In genomic region chr15:50862553-50862952, GRCh38 we compare ENCODE assay signal across 27 cellular contexts.
"Had no signal": no experiment of that assay in that cellular context is flagged by ENCODE, and none has a peak within 500 bp of the region (broad histone marks: within the 10 kb centered on the region; RNA-seq: fewer than 3 reads in every experiment).

No MANE protein-coding gene starts in this region.

- ATAC-seq: stimulated activated effector memory CD8-positive, alpha-beta T cell treated with anti-CD3 and anti-CD28 coated beads, Interleukin-12 subunit alpha, Interleukin-12 subunit beta, amount 100 ng/mL, for 72 hours; stimulated activated memory B cell treated with anti-CD40 and anti-IgM and Interleukin-4, amounts not matched to agents 10 μg/mL and 1 μg/mL and 100 μg/mL, for 72 hours; stimulated activated naive B cell treated with anti-CD40 and anti-IgM and Interleukin-4, amounts not matched to agents 10 μg/mL and 1 μg/mL and 100 μg/mL, for 72 hours; stimulated activated naive CD8-positive, alpha-beta T cell treated with anti-CD3 and anti-CD28 coated beads, Interleukin-15, amount 100 ng/mL, for 72 hours; stimulated activated naive CD8-positive, alpha-beta T cell treated with anti-CD3 and anti-CD28 coated beads, Interleukin-15, Interleukin-2, amounts not matched to agents 100 U/mL and 50 U/mL, for 24 hours; upper lobe of right lung had no signal

- H3K27ac ChIP-seq: stomach, suprapubic skin, testis, thoracic aorta, thyroid gland, tibial artery, tibial nerve, transverse colon, upper lobe of left lung, upper lobe of right lung, uterus, vagina had no signal

- H3K4me1 ChIP-seq: suprapubic skin, testis, tibial artery, upper lobe of left lung, upper lobe of right lung, uterus had no signal

- H3K4me3 ChIP-seq: stomach, suprapubic skin, testis, thoracic aorta, thyroid gland, tibial artery, tibial nerve, transverse colon, upper lobe of left lung, upper lobe of right lung, uterus, vagina had no signal

- DNase-seq: stimulated activated CD4-positive, alpha-beta T cell treated with anti-CD3 and anti-CD28 coated beads, Interleukin-2, amount 100 ng/mL, for 48 hours; stimulated activated CD4-positive, alpha-beta T cell treated with anti-CD3 and anti-CD28 coated beads, Interleukin-4, amount 100 ng/mL, for 1 hour; stimulated activated CD4-positive, alpha-beta T cell treated with anti-CD3 and anti-CD28 coated beads, Interleukin-4, amount 100 ng/mL, for 24 hours; stimulated activated CD4-positive, alpha-beta T cell treated with anti-CD3 and anti-CD28 coated beads, Interleukin-4, amount 100 ng/mL, for 4 hours; stimulated activated CD8-positive, alpha-beta memory T cell treated with anti-CD3 and anti-CD28 coated beads, Interleukin-4, amount 100 ng/mL, for 48 hours; stimulated activated naive B cell treated with anti-CD40 and anti-IgM and Interleukin-4, amounts not matched to agents 10 μg/mL and 1 μg/mL and 100 μg/mL, for 72 hours; stimulated activated naive CD4-positive, alpha-beta T cell; stimulated activated naive CD4-positive, alpha-beta T cell treated with Interleukin-2 at 50 U/mL for 16 hours; stimulated activated naive CD8-positive, alpha-beta T cell treated with anti-CD3 and anti-CD28 coated beads, Interleukin-15, amount 100 ng/mL, for 72 hours; stimulated activated naive CD8-positive, alpha-beta T cell treated with anti-CD3 and anti-CD28 coated beads, Interleukin-15, Interleukin-2, amounts not matched to agents 100 U/mL and 50 U/mL, for 24 hours; stomach; substantia nigra; testis; thyroid gland; tibial artery; transverse colon; trophoblast cell; upper lobe of left lung; upper lobe of right lung; uterus had no signal

- H3K9me3 ChIP-seq: stomach, suprapubic skin, testis, thoracic aorta, thyroid gland, tibial artery, tibial nerve, transverse colon, upper lobe of left lung, upper lobe of right lung, uterus, vagina had no signal

- H3K27me3 ChIP-seq: stomach, suprapubic skin, testis, thyroid gland, tibial artery, tibial nerve, transverse colon, upper lobe of left lung, upper lobe of right lung, uterus, vagina had no signal

- H3K36me3 ChIP-seq: stomach, suprapubic skin, thoracic aorta, thyroid gland, tibial artery, tibial nerve, transverse colon, upper lobe of left lung, upper lobe of right lung, uterus, vagina had no signal

- FAIRE-seq: urothelium cell line had no signal
